8 cellular contexts compared by ENCODE assay signal in the genomic region with DNA sequence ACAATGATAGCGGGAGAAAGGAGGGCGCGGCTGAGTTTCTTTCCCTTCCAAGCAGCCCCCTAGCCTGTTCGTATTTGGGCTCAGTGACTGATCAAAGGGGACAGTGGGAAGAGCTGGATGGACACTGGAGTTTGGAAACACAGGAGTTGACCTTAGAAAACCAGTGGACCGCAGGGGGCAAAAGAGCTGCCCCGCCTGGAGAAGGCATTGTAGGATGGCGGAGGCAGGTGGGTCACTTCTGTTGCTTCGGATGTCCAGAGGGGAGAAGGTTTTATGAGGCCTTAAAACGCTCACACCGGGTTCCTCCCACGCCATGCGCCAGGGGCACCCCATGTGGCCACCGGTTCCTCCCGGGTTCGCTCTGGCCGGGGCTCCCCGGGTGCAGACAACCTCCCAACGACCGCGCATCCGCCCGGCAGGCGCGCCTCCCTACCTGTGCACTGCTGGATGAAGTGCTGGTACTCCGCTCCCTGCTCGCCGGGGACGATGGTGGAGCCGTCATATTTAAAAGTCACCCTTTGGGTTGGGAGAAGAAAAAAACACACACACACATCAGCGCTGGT. TPM values are rescaled to one million over a fixed set of nuclear protein-coding genes. Genes with fewer than 3 reads are reported as not detected.
DNase-seq lines count a peak whose midpoint lies in the region; ATAC-seq and TF ChIP-seq lines count a peak whose summit lies in the region.

No MANE protein-coding gene starts in this region.

- H3K36me3 Mint-ChIP-seq in CD4-positive, alpha-beta T cell (ENCODE audit: low read depth), result peaks cover 38% of the 10 kb centered on the region
- peaks cover 7% of the 10 kb centered on the region for H3K36me3 Mint-ChIP-seq in glutamatergic neuron (ENCODE audit: unreplicated experiment)

- peak overlapping the region; percentile 79 for H3K9ac ChIP-seq in HUES6 (ENCODE audit: low read length)

- peaks cover 49% of the 10 kb centered on the region for H3K4me1 Mint-ChIP-seq in CD4-positive, alpha-beta T cell (ENCODE audit: low read depth)
- peaks cover 35% of the 10 kb centered on the region for H3K4me1 Mint-ChIP-seq in glutamatergic neuron (ENCODE audit: low read depth, unreplicated experiment)

- peak overlapping the region; percentile 82 for H3K27ac Mint-ChIP-seq in CD4-positive, alpha-beta T cell
- H3K27ac Mint-ChIP-seq in glutamatergic neuron (ENCODE audit: unreplicated experiment), result peak overlapping the region; percentile 75

- TF ChIP-seq CTCF in CD4-positive, alpha-beta T cell (IDR thresholded peaks at IDR 0.05), result no peak
- TF ChIP-seq CTCF in glutamatergic neuron (IDR thresholded peaks at IDR 0.05; ENCODE audit: partially characterized antibody, unreplicated experiment), result no peak

- peak; percentile 32 for ATAC-seq in CD4-positive, alpha-beta T cell (ENCODE audit: poor library complexity)
- ATAC-seq in GM19467 (IDR thresholded peaks at IDR 0.05; ENCODE audit: unreplicated experiment) (peak; percentile 26), sciatic nerve (peak; percentile 3)

- H3K27me3 Mint-ChIP-seq in CD4-positive, alpha-beta T cell, result no peaks in the 10 kb centered on the region
- H3K27me3 Mint-ChIP-seq in glutamatergic neuron (ENCODE audit: unreplicated experiment), result peaks cover 14% of the 10 kb centered on the region

- H3K4me3 ChIP-seq in HUES6 (ENCODE audit: low read depth, low read length), result peak overlapping the region; percentile 90

- peak overlapping the region; percentile 89 for H3K4me3 Mint-ChIP-seq in CD4-positive, alpha-beta T cell
- peak overlapping the region; percentile 94 for H3K4me3 Mint-ChIP-seq in glutamatergic neuron (ENCODE audit: unreplicated experiment)

- POLR2A ChIA-PET in CD4-positive, alpha-beta T cell (lab: Charles Lee), result interaction anchor here (0.6 to 6.0 kb wide), 18 partner anchors 9 to 130 kb away, joined by 3 to 135 read pairs (median 4); a partner anchor contains a TSS

- peak in 5 of 10 experiments; percentile 33 to 62 (median 51) for DNase-seq in CD4-positive, alpha-beta T cell
- DNase-seq in activated T-helper 1 cell treated with Interleukin-2 at 50 U/mL for 16 hours (ENCODE audit: low read depth), result peak; percentile 40
- no peak for DNase-seq in glutamatergic neuron
- DNase-seq in sciatic nerve (ENCODE audit: low spot score), result no peak
- no peak for DNase-seq in MV-4-11 (lab: John Stamatoyannopoulos, UW)
- no peak for DNase-seq in GDM1 (lab: John Stamatoyannopoulos, UW)

- no peaks in the 10 kb centered on the region for H3K9me3 ChIP-seq in CD4-positive, alpha-beta T cell (ENCODE audit: control insufficient read depth, low read length)
- no peaks in the 10 kb centered on the region for H3K9me3 ChIP-seq in HUES6 (ENCODE audit: control insufficient read depth, insufficient read depth, low read depth, low read length)

- no peaks in the 10 kb centered on the region for H3K9me3 Mint-ChIP-seq in CD4-positive, alpha-beta T cell
- peaks cover 21% of the 10 kb centered on the region for H3K9me3 Mint-ChIP-seq in glutamatergic neuron (ENCODE audit: unreplicated experiment)

- no peaks in the 10 kb centered on the region for H3K27me3 ChIP-seq in CD4-positive, alpha-beta T cell (ENCODE audit: control insufficient read depth, insufficient read depth, low read length)
- peaks cover 9% of the 10 kb centered on the region for H3K27me3 ChIP-seq in HUES6 (ENCODE audit: control insufficient read depth, insufficient read depth, low read length)

- intact Hi-C loops in CD4-positive, alpha-beta T cell (cut with DNase I, micrococcal nuclease), result loop anchor here (1.0 to 5.0 kb wide), 3 partner anchors 16 to 35 kb away; no protein-coding TSS in a partner anchor
- intact Hi-C loops in sciatic nerve (cut with DNase I), result no loop called here

- CTCF ChIA-PET in CD4-positive, alpha-beta T cell (lab: Charles Lee), result interaction anchor here (1.1 to 1.7 kb wide), 3 partner anchors 16 to 106 kb away, joined by 3 to 5 read pairs (median 5); no protein-coding TSS in a partner anchor

- H3K36me3 ChIP-seq in HUES6 (ENCODE audit: control insufficient read depth, insufficient read depth, low read length), result peaks cover 19% of the 10 kb centered on the region; the same call in 1 of the 2 replicates

- H3K4me1 ChIP-seq in HUES6 (ENCODE audit: control insufficient read depth, insufficient read depth, low read length), result peaks cover 40% of the 10 kb centered on the region

- H3K27ac ChIP-seq in CD4-positive, alpha-beta T cell (ENCODE audit: low read depth, low read length), result peak overlapping the region; percentile 57
- no peak overlapping the region for H3K27ac ChIP-seq in HUES6 (ENCODE audit: low read depth, low read length)

RNA-seq across cellular contexts. Expression of a gene that starts 0.7 kb away (rescaled TPM):
- total RNA-seq in CD4-positive, alpha-beta T cell, result 100 to 1,000 TPM; 179 to 181 TPM
- total RNA-seq in glutamatergic neuron (ENCODE audit: unreplicated experiment) (545 TPM), sciatic nerve (77.9 TPM)

RNA-seq across cellular contexts. Expression of a gene that starts 31.2 kb away (rescaled TPM):
- total RNA-seq in CD4-positive, alpha-beta T cell, result 10 to 100 TPM; 76.6 to 78.6 TPM
- 38.2 TPM for total RNA-seq in glutamatergic neuron (ENCODE audit: unreplicated experiment)
- total RNA-seq in sciatic nerve, result 60.2 TPM
